8 cellular contexts compared by ENCODE assay signal in genomic region chr4:102564399-102564921, GRCh38.
DNase-seq lines count a peak whose midpoint lies in the region; ATAC-seq and TF ChIP-seq lines count a peak whose summit lies in the region.

No MANE protein-coding gene starts in this region.

- no peaks in the 10 kb centered on the region for H3K79me1 ChIP-seq in mesendoderm (ENCODE audit: low read length)

- no peaks in the 10 kb centered on the region for H3K27me3 ChIP-seq in ACC112 (ENCODE audit: insufficient read depth, low read length)
- no peaks in the 10 kb centered on the region for H3K27me3 ChIP-seq in mesendoderm (ENCODE audit: insufficient read depth, low read length, poor library complexity)
- no peaks in the 10 kb centered on the region for H3K27me3 ChIP-seq in H7 (ENCODE audit: control insufficient read depth, insufficient read depth, low read length)

- no peaks in the 10 kb centered on the region for H3K27me3 Mint-ChIP-seq in activated B cell treated with CpG ODN at 0.5 μM for 24 hours
- no peaks in the 10 kb centered on the region for H3K27me3 Mint-ChIP-seq in immature natural killer cell (ENCODE audit: low read depth in 3 of 3)

- no peak overlapping the region for H4K5ac ChIP-seq in mesendoderm (ENCODE audit: low read length)

- POLR2A ChIA-PET in activated B cell treated with CpG ODN at 0.5 μM for 24 hours (lab: Charles Lee) = interaction anchor here (0.6 to 4.8 kb wide), 24 partner anchors 8 to 456 kb away, joined by 3 to 87 read pairs (median 5); partner anchors contain the start of genes MANBA, NFKB1, SLC39A8 and UBE2D3

- intact Hi-C loops in activated B cell treated with CpG ODN at 0.5 μM for 24 hours (cut with micrococcal nuclease) = loop anchor here (1.0 to 2.0 kb wide), 10 partner anchors 11 to 264 kb away; partner anchors contain the start of genes MANBA, NFKB1 and SLC39A8

- no CpG with 5 or more reads among the region's 4 CpGs for WGBS in mesendoderm (ENCODE audit: extremely low coverage, insufficient coverage, low lambda C conversion rate)

- no peak overlapping the region for H3K56ac ChIP-seq in mesendoderm (ENCODE audit: low read length)

- no peaks in the 10 kb centered on the region for H3K36me3 ChIP-seq in ACC112 (ENCODE audit: insufficient read depth, low read length)
- no peaks in the 10 kb centered on the region for H3K36me3 ChIP-seq in mesendoderm (ENCODE audit: control insufficient read depth, insufficient read depth, low read length)
- no peaks in the 10 kb centered on the region for H3K36me3 ChIP-seq in H7 (replicated peaks; ENCODE audit: control insufficient read depth, insufficient read depth, low read length)

- H3K4me1 ChIP-seq in ACC112 (ENCODE audit: control insufficient read depth, insufficient read depth, low read length, unreplicated experiment) (peaks cover 41% of the 10 kb centered on the region), mesendoderm (ENCODE audit: control insufficient read depth, low read depth, low read length) (no peaks in the 10 kb centered on the region)

- H3K79me2 ChIP-seq in ACC112 (ENCODE audit: control insufficient read depth, insufficient read depth, low read length, unreplicated experiment) (peaks cover 5% of the 10 kb centered on the region), mesendoderm (ENCODE audit: control insufficient read depth, insufficient read depth, low read length) (no peaks in the 10 kb centered on the region)

- H3K18ac ChIP-seq in mesendoderm (ENCODE audit: low read length) = no peak overlapping the region

- no peak overlapping the region for H4K8ac ChIP-seq in mesendoderm (ENCODE audit: low read depth, low read length)

- peaks cover 84% of the 10 kb centered on the region for H3K36me3 Mint-ChIP-seq in activated B cell treated with CpG ODN at 0.5 μM for 24 hours (ENCODE audit: low read depth)
- H3K36me3 Mint-ChIP-seq in immature natural killer cell = peaks cover 0 to 15% (median 8%) of the 10 kb centered on the region in 3 donors

- H3K9me3 Mint-ChIP-seq in activated B cell treated with CpG ODN at 0.5 μM for 24 hours (no peaks in the 10 kb centered on the region), immature natural killer cell (no peaks in the 10 kb centered on the region)

- peak overlapping the region; percentile 90 for H3K27ac Mint-ChIP-seq in activated B cell treated with CpG ODN at 0.5 μM for 24 hours
- H3K27ac Mint-ChIP-seq in immature natural killer cell = peak overlapping the region in 2 of 6 donors; percentile 48 to 51

- H2AFZ ChIP-seq in ACC112 (ENCODE audit: low read length, unreplicated experiment) = no peak overlapping the region

- H2AK5ac ChIP-seq in mesendoderm (ENCODE audit: low read length) = no peak overlapping the region

- H3K23ac ChIP-seq in mesendoderm (ENCODE audit: low read length) = no peak overlapping the region

- no peak overlapping the region for H2BK5ac ChIP-seq in mesendoderm (ENCODE audit: low read length)

- CTCF ChIA-PET in activated B cell treated with CpG ODN at 0.5 μM for 24 hours (lab: Charles Lee) = interaction anchor here (0.9 to 1.7 kb wide), 5 partner anchors 10 to 64 kb away, joined by 3 to 5 read pairs (median 3); partner anchors contain the start of gene NFKB1

- ATAC-seq in GM18907 (IDR thresholded peaks at IDR 0.05; ENCODE audit: unreplicated experiment) (peak; percentile 90), HG03066 (IDR thresholded peaks at IDR 0.05; ENCODE audit: low read depth, unreplicated experiment) (peak; percentile 82), activated B cell treated with CpG ODN at 0.5 μM for 24 hours (ENCODE audit: low read depth) (peak; percentile 91)

- H3K4me3 ChIP-seq in ACC112 (ENCODE audit: low read depth, low read length) = 0 out of 2 replicates have a peak overlapping the region, but pooled peaks have one; percentile 16
- H3K4me3 ChIP-seq in skeletal muscle cell (ENCODE audit: low read depth, low read length) = no peak overlapping the region
- no peak overlapping the region for H3K4me3 ChIP-seq in mesendoderm (ENCODE audit: low read length)
- no peak overlapping the region for H3K4me3 ChIP-seq in H7 (ENCODE audit: insufficient read depth, low read depth, low read length)

- peak overlapping the region; percentile 61 for H3K4me3 Mint-ChIP-seq in activated B cell treated with CpG ODN at 0.5 μM for 24 hours
- H3K4me3 Mint-ChIP-seq in immature natural killer cell = no peak overlapping the region

- H2BK15ac ChIP-seq in mesendoderm (replicated peaks; ENCODE audit: low read depth) = no peak overlapping the region

- DNase-seq in activated B cell treated with CpG ODN at 0.5 μM for 24 hours (peak; percentile 37), skeletal muscle cell (ENCODE audit: low read depth) (peak; percentile 82), immature natural killer cell (no peak), mesendoderm (no peak), H7 (no peak)

- H3K4ac ChIP-seq in mesendoderm (ENCODE audit: low read depth, low read length) = no peak overlapping the region

- TF ChIP-seq CTCF in activated B cell treated with CpG ODN at 0.5 μM for 24 hours (IDR thresholded peaks at IDR 0.05) = no peak

- H3K27ac ChIP-seq in ACC112 (ENCODE audit: low read depth, low read length) (peak overlapping the region; percentile 58), mesendoderm (ENCODE audit: low read depth, low read length) (no peak overlapping the region)

- H3K4me2 ChIP-seq in mesendoderm (ENCODE audit: low read length) = no peak overlapping the region

- H2BK120ac ChIP-seq in mesendoderm (ENCODE audit: low read depth, low read length) = no peak overlapping the region

- H3K4me1 Mint-ChIP-seq in activated B cell treated with CpG ODN at 0.5 μM for 24 hours (peaks cover 86% of the 10 kb centered on the region), immature natural killer cell (peaks cover 34 to 42% of the 10 kb centered on the region in 2 donors)

- H3K9ac ChIP-seq in mesendoderm (ENCODE audit: low read length) = no peak overlapping the region

Comparison
In these comparisons a context has a peak if more than half of its experiments do, and no peak if none do; other contexts are left out.
1. DNase-seq: peak in activated B cell treated with CpG ODN at 0.5 μM for 24 hours (single experiment) and skeletal muscle cell (single experiment); none in immature natural killer cell (0 of 3), mesendoderm (single experiment) and H7 (single experiment).
2. Peak in every context shown above with its lines, with median percentiles within 50 percentile points of each other: ATAC-seq.